16 cellular contexts compared by ENCODE assay signal in the genomic region with DNA sequence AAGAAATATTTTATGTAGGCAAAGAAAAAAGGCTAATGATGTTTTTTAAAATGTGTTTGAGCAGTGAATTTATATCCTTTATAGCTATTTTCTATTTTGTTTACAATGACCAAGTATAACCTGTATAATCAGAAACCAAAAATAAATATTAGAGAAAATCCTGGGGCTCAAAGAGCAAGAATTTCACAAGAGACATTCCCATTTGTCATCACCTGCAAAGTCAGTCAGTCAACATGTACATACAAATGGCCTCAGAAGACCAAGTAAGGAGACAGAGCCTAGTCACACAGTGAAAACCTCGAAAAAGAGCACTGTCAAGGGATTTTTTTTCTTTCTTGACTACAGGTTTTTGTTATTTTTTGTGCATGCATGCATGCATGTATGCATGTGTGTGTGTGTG.
"Had no signal": no experiment of that assay in that cellular context is flagged by ENCODE, and none has a peak within 500 bp of the region (broad histone marks: within the 10 kb centered on the region; RNA-seq: fewer than 3 reads in every experiment).

No MANE protein-coding gene starts in this region.

- H3K27ac ChIP-seq: neutrophil, right atrium auricular region had no signal

- DNase-seq: effector memory CD8-positive, alpha-beta T cell; foreskin melanocyte; heart left ventricle; hypothalamus; kidney glomerular epithelial cell; left ventricle myocardium inferior; mesendoderm; naive B cell; nephron progenitor cell; stimulated activated CD4-positive, alpha-beta T cell treated with anti-CD3 and anti-CD28 coated beads, Interleukin-2, amount 100 ng/mL, for 48 hours; stimulated activated naive CD4-positive, alpha-beta T cell treated with Interleukin-2 at 50 U/mL for 16 hours; uterus had no signal

- H3K27me3 ChIP-seq: heart left ventricle, neutrophil, right atrium auricular region, uterus had no signal

- H3K36me3 ChIP-seq: heart left ventricle, left ventricle myocardium inferior, neutrophil, right atrium auricular region, uterus had no signal

- H3K4me3 ChIP-seq: left ventricle myocardium inferior, lung, right atrium auricular region, smooth muscle cell, uterus had no signal

- H3K4me1 ChIP-seq: uterus had no signal

- ATAC-seq: effector memory CD8-positive, alpha-beta T cell; heart left ventricle had no signal

- H3K9me3 ChIP-seq: heart left ventricle, left ventricle myocardium inferior, neutrophil, right atrium auricular region, uterus had no signal
